8 cellular contexts compared by ENCODE assay signal in the genomic region with DNA sequence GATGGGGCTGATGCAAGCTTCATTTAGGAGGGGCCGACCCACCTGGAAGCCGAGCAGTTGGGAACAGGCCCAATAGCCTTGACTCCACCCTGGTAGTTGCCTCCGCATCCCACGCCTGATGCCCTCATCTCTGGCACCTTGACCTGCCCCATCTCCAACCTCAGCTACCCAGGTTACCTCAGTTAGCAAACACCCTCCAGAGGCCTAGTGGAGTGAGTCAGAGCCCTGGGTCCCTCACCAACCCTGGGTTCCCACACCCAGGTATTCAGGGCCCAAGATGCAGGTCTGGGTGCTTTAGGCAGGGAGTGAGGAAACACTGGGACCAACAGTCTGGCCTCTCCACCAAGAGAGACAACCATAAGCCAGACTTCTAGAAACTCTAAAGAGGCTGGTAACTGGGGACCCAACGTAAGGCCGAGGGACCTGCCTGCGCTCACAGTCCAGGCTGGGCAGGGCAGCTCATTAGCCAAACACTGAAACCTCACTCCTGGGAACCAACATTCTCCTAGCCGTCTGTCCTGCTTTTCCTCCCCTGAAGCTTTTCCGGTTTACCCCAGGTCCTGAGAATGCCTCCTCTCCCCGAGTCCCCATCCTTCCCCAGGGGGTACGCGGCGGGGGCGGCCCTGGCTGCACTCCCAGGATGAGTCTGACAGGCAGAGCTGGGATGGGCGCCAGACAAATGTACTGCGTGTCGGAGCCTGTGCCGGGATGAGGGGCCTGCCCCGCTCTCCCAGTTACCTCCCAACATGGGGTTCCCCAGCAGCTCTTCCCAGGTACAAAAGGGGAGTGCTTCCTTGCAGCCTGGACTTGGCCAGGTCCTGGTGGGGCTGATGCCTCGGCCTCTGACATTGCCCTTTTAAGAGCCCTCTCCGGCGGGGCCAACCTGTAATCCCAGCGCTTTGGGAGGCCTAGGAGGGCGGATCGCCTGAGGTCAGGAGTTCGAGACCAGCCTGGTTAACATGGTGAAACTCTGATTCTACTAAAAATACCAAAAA. TPM values are rescaled to one million over a fixed set of nuclear protein-coding genes. Genes with fewer than 3 reads are reported as not detected.
DNase-seq lines count a peak whose midpoint lies in the region; ATAC-seq and TF ChIP-seq lines count a peak whose summit lies in the region.

No MANE protein-coding gene starts in this region.

- CTCF ChIA-PET in WTC11 (lab: Charles Lee): interaction anchor here (0.5 to 5.2 kb wide), 21 partner anchors 8 to 250 kb away, joined by 3 to 109 read pairs (median 12); partner anchors contain the start of genes ATXN7L2, CELSR2, PSRC1 and SARS1

- peak; percentile 22 for ATAC-seq in WTC11
- ATAC-seq in gastrocnemius medialis: no peak
- no peak for ATAC-seq in GM18502 (IDR thresholded peaks at IDR 0.05; ENCODE audit: poor library complexity, unreplicated experiment)
- no peak for ATAC-seq in stimulated activated memory B cell treated with anti-CD40 and anti-IgM and Interleukin-4, amounts not matched to agents 10 μg/mL and 1 μg/mL and 100 μg/mL, for 72 hours

- intact Hi-C loops in cardiac septum (cut with DNase I): no loop called here
- intact Hi-C loops in gastrocnemius medialis (cut with DNase I; ENCODE audit: low total_unique reads): loop anchor here (1.0 kb wide), 1 partner anchor 9 kb away; the partner anchor contains the start of gene CELSR2

- peak overlapping the region; percentile 45 for H3K4me3 Mint-ChIP-seq in WTC11
- no peak overlapping the region for H3K4me3 Mint-ChIP-seq in stimulated activated memory B cell treated with anti-CD40 and anti-IgM and Interleukin-4, amounts not matched to agents 10 μg/mL and 1 μg/mL and 100 μg/mL, for 72 hours

- no peaks in the 10 kb centered on the region for H3K9me3 ChIP-seq in gastrocnemius medialis

- peaks cover 54% of the 10 kb centered on the region for H3K4me1 Mint-ChIP-seq in WTC11
- H3K4me1 Mint-ChIP-seq in stimulated activated memory B cell treated with anti-CD40 and anti-IgM and Interleukin-4, amounts not matched to agents 10 μg/mL and 1 μg/mL and 100 μg/mL, for 72 hours: peaks cover 26% of the 10 kb centered on the region

- H3K27ac ChIP-seq in 22Rv1 (peak overlapping the region; percentile 60), gastrocnemius medialis (peak overlapping the region in 3 of 4 donors; percentile 7 to 22 (median 10))

- peaks cover 28 to 30% of the 10 kb centered on the region in 2 donors for H3K4me1 ChIP-seq in gastrocnemius medialis

- H3K27me3 Mint-ChIP-seq in WTC11 (ENCODE audit: low read depth): no peaks in the 10 kb centered on the region; the same call in 1 of the 2 replicates
- H3K27me3 Mint-ChIP-seq in stimulated activated memory B cell treated with anti-CD40 and anti-IgM and Interleukin-4, amounts not matched to agents 10 μg/mL and 1 μg/mL and 100 μg/mL, for 72 hours: peaks cover 35% of the 10 kb centered on the region

- TF ChIP-seq CTCF in 22Rv1 (IDR thresholded peaks at IDR 0.05): no peak
- no peak for TF ChIP-seq CTCF in WTC11 (IDR thresholded peaks at IDR 0.05)
- TF ChIP-seq CTCF in gastrocnemius medialis (IDR thresholded peaks at IDR 0.05 in 4 of 5, conservative IDR thresholded peaks at IDR 0.05 in 1 of 5): no peak

- H3K9me3 Mint-ChIP-seq in WTC11: no peaks in the 10 kb centered on the region
- no peaks in the 10 kb centered on the region for H3K9me3 Mint-ChIP-seq in stimulated activated memory B cell treated with anti-CD40 and anti-IgM and Interleukin-4, amounts not matched to agents 10 μg/mL and 1 μg/mL and 100 μg/mL, for 72 hours

- DNase-seq in HCEC 1CT (peak; percentile 29), WTC11 (ENCODE audit: low spot score) (peak; percentile 70), cardiac septum (ENCODE audit: low spot score) (peak; percentile 88), gastrocnemius medialis (peak in 1 of 2 donors; percentile 44), mucosa of gallbladder (ENCODE audit: low spot score) (no peak)

- POLR2A ChIA-PET in WTC11 (lab: Charles Lee): interaction anchor here (1.4 to 3.6 kb wide), 4 partner anchors 9 to 26 kb away, joined by 3 to 31 read pairs (median 18); partner anchors contain the start of genes CELSR2 and SARS1

- peak overlapping the region in 1 of 4 donors; percentile 25 for H3K4me3 ChIP-seq in gastrocnemius medialis

- peak overlapping the region; percentile 18; the same call in 1 of the 2 replicates for H3K27ac Mint-ChIP-seq in WTC11
- H3K27ac Mint-ChIP-seq in stimulated activated memory B cell treated with anti-CD40 and anti-IgM and Interleukin-4, amounts not matched to agents 10 μg/mL and 1 μg/mL and 100 μg/mL, for 72 hours: no peak overlapping the region

- in situ Hi-C loops in gastrocnemius medialis (cut with MboI; ENCODE audit: low sequenced_read_pairs in 4 of 4): no loop called here

- H3K27me3 ChIP-seq in gastrocnemius medialis: no peaks in the 10 kb centered on the region

- TF ChIP-seq POLR2A in gastrocnemius medialis (IDR thresholded peaks at IDR 0.05): no peak

- peaks cover 0 to 38% of the 10 kb centered on the region in 2 donors for H3K36me3 ChIP-seq in gastrocnemius medialis

- H3K36me3 Mint-ChIP-seq in WTC11: peaks cover 25% of the 10 kb centered on the region
- peaks cover 26% of the 10 kb centered on the region for H3K36me3 Mint-ChIP-seq in stimulated activated memory B cell treated with anti-CD40 and anti-IgM and Interleukin-4, amounts not matched to agents 10 μg/mL and 1 μg/mL and 100 μg/mL, for 72 hours

TF ChIP-seq in WTC11, 78 proteins besides CTCF, POLR2A, EP300 and RAD21 (continues in another document):
- TF ChIP-seq ZNF532 (CRISPR knock-in tag; IDR thresholded peaks at IDR 0.05; ENCODE audit: borderline replicate concordance): no peak
- TF ChIP-seq, protein P1, sequence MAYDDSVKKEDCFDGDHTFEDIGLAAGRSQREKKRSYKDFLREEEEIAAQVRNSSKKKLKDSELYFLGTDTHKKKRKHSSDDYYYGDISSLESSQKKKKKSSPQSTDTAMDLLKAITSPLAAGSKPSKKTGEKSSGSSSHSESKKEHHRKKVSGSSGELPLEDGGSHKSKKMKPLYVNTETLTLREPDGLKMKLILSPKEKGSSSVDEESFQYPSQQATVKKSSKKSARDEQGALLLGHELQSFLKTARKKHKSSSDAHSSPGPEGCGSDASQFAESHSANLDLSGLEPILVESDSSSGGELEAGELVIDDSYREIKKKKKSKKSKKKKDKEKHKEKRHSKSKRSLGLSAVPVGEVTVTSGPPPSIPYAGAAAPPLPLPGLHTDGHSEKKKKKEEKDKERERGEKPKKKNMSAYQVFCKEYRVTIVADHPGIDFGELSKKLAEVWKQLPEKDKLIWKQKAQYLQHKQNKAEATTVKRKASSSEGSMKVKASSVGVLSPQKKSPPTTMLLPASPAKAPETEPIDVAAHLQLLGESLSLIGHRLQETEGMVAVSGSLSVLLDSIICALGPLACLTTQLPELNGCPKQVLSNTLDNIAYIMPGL (CRISPR knock-in tag; IDR thresholded peaks at IDR 0.05): no peak
- TF ChIP-seq SMAD4 (CRISPR knock-in tag; IDR thresholded peaks at IDR 0.05): no peak
- TF ChIP-seq CREB1 (CRISPR knock-in tag; IDR thresholded peaks at IDR 0.05): 0 out of 2 replicates have a peak, but pooled peaks have one; percentile 61
- no peak for TF ChIP-seq OVOL2 (CRISPR knock-in tag; IDR thresholded peaks at IDR 0.05; ENCODE audit: borderline replicate concordance)
- TF ChIP-seq MAX (CRISPR knock-in tag; IDR thresholded peaks at IDR 0.05): no peak
- no peak for TF ChIP-seq ZNF423 (CRISPR knock-in tag; IDR thresholded peaks at IDR 0.05)

RNA-seq across cellular contexts. Expression of gene CELSR2, which starts 8.9 kb away (rescaled TPM):
- 26.8 to 31.3 TPM (median 28.2 TPM) in 3 replicates for total RNA-seq in WTC11 (2021)
- total RNA-seq in cardiac septum: 7.1 TPM
- total RNA-seq in gastrocnemius medialis: 10 to 100 TPM in 1 of 4 donors, 1 to 10 TPM in 3; 5.8 to 12.5 (median 7.9) TPM
- total RNA-seq in mucosa of gallbladder: 20.9 TPM

RNA-seq across cellular contexts. Expression of gene SARS1, which starts 26.7 kb away (rescaled TPM):
- total RNA-seq in WTC11 (2021) (126 to 149 TPM (median 129 TPM) in 3 replicates), cardiac septum (104 TPM), gastrocnemius medialis (100 to 1,000 TPM in 1 of 4 donors, 10 to 100 TPM in 3; 97.6 to 116 (median 98.7) TPM), mucosa of gallbladder (113 TPM)

RNA-seq across cellular contexts. Expression of gene PSRC1, which starts 42.5 kb away (rescaled TPM):
- 56.9 to 68.4 TPM (median 64.1 TPM) in 3 replicates for total RNA-seq in WTC11 (2021)
- 0.59 TPM for total RNA-seq in cardiac septum
- total RNA-seq in gastrocnemius medialis: 1 to 10 TPM in 1 of 4 donors, under 1 TPM in 2, not detected in 1; 0.19 to 2.3 (median 0.84) TPM
- 7.4 TPM for total RNA-seq in mucosa of gallbladder
